8 cellular contexts compared by ENCODE assay signal in genomic region chr10:70404036-70404905, GRCh38. TPM values are rescaled to one million over a fixed set of nuclear protein-coding genes. Genes with fewer than 3 reads are reported as not detected.
DNase-seq lines count a peak whose midpoint lies in the region; ATAC-seq and TF ChIP-seq lines count a peak whose summit lies in the region.

TSS of gene EIF4EBP2 (plus strand) at chr10:70404145. CDS start at chr10:70404402, 257 bp downstream.

- H3K9me3 ChIP-seq in AG04450 (ENCODE audit: control insufficient read depth, insufficient read depth, low read length) (no peaks in the 10 kb centered on the region), smooth muscle cell (replicated peaks; ENCODE audit: low read depth) (no peaks in the 10 kb centered on the region)

- peaks cover 9% of the 10 kb centered on the region for H3K36me3 Mint-ChIP-seq in activated B cell treated with CpG ODN at 0.5 μM for 24 hours (ENCODE audit: low read depth)

- CTCF ChIA-PET in AG04450 (lab: Charles Lee) = interaction anchor here (1.5 to 3.0 kb wide), 3 partner anchors 25 to 258 kb away, joined by 3 to 19 read pairs (median 7); partner anchors contain the start of gene TYSND1
- CTCF ChIA-PET in activated B cell treated with CpG ODN at 0.5 μM for 24 hours (lab: Charles Lee) = interaction anchor here (0.6 to 2.1 kb wide), 7 partner anchors 25 to 258 kb away, joined by 3 to 9 read pairs (median 5); partner anchors contain the start of gene TYSND1

- ATAC-seq in GM18909 (IDR thresholded peaks at IDR 0.05; ENCODE audit: poor library complexity, unreplicated experiment) (peak; percentile 83), HG03175 (IDR thresholded peaks at IDR 0.05; ENCODE audit: unreplicated experiment) (peak; percentile 80), activated B cell treated with CpG ODN at 0.5 μM for 24 hours (ENCODE audit: low read depth) (peak; percentile 98)

- DNase-seq in AG04450 (ENCODE audit: low read depth, low spot score) (peak; percentile 84), NCI-H226 (peak; percentile 84), activated B cell treated with CpG ODN at 0.5 μM for 24 hours (peak; percentile 100), cardiac fibroblast (ENCODE audit: low read depth in 2 of 2) (peak; percentile 96 to 98), iPS-NIHi7 (ENCODE audit: extremely low spot score) (peak; percentile 96), smooth muscle cell (lab: John Stamatoyannopoulos, UW; ENCODE audit: unreplicated experiment) (peak; percentile 97)

- peak within 1 kb of the TSS; percentile 79 for H2AFZ ChIP-seq in smooth muscle cell (ENCODE audit: low read depth)

- peaks cover 33% of the 10 kb centered on the region for H3K4me1 Mint-ChIP-seq in activated B cell treated with CpG ODN at 0.5 μM for 24 hours

- H3K27ac Mint-ChIP-seq in activated B cell treated with CpG ODN at 0.5 μM for 24 hours = peak within 1 kb of the TSS; percentile 80

- intact Hi-C loops in activated B cell treated with CpG ODN at 0.5 μM for 24 hours (cut with micrococcal nuclease) = loop anchor here (1.0 to 5.0 kb wide), 8 partner anchors 22 to 484 kb away; partner anchors contain the start of genes LRRC20, PCBD1, PPA1 and SAR1A

- H3K4me2 ChIP-seq in smooth muscle cell = peak within 1 kb of the TSS; percentile 91

- peak within 1 kb of the TSS; percentile 82 for H3K27ac ChIP-seq in AG04450 (ENCODE audit: low read depth, low read length)
- H3K27ac ChIP-seq in smooth muscle cell (ENCODE audit: low read depth) = peak within 1 kb of the TSS; percentile 86

- H3K4me1 ChIP-seq in smooth muscle cell (ENCODE audit: low read depth) = peaks cover 8% of the 10 kb centered on the region

- TF ChIP-seq CTCF in AG04450 (IDR thresholded peaks at IDR 0.05; ENCODE audit: low read depth, low read length) (no peak), activated B cell treated with CpG ODN at 0.5 μM for 24 hours (IDR thresholded peaks at IDR 0.05) (no peak), cardiac fibroblast (IDR thresholded peaks at IDR 0.05; ENCODE audit: low read depth, low read length) (no peak), smooth muscle cell (IDR thresholded peaks at IDR 0.05; ENCODE audit: borderline replicate concordance, insufficient read depth, poor library complexity, severe bottlenecking) (no peak)

- H3K27me3 ChIP-seq in AG04450 (ENCODE audit: control insufficient read depth, insufficient read depth, low read length) = no peaks in the 10 kb centered on the region
- H3K27me3 ChIP-seq in smooth muscle cell (ENCODE audit: low read depth) = no peaks in the 10 kb centered on the region

- H3K36me3 ChIP-seq in smooth muscle cell (ENCODE audit: low read depth) = no peaks in the 10 kb centered on the region

- H3F3A ChIP-seq in smooth muscle cell (ENCODE audit: low read depth) = peaks cover 8% of the 10 kb centered on the region

- H3K9me3 Mint-ChIP-seq in activated B cell treated with CpG ODN at 0.5 μM for 24 hours = no peaks in the 10 kb centered on the region

- peaks cover 46% of the 10 kb centered on the region for H3K79me2 ChIP-seq in smooth muscle cell (ENCODE audit: low read depth)

- H4K20me1 ChIP-seq in smooth muscle cell (ENCODE audit: low read depth) = peaks cover 48% of the 10 kb centered on the region

- POLR2A ChIA-PET in AG04450 (lab: Yijun Ruan, JAX) (interaction anchor here (0.7 to 3.2 kb wide), 13 partner anchors 9 to 257 kb away, joined by 3 to 31 read pairs (median 4); partner anchors contain the start of gene TYSND1), activated B cell treated with CpG ODN at 0.5 μM for 24 hours (lab: Charles Lee) (interaction anchor here (0.7 to 1.7 kb wide), 14 partner anchors 13 to 1291 kb away, joined by 3 to 8 read pairs (median 4); partner anchors contain the start of genes PPA1, SAR1A and TYSND1)

- H3K4me3 ChIP-seq in AG04450 (ENCODE audit: low read depth, low read length) = peak within 1 kb of the TSS; percentile 91
- H3K4me3 ChIP-seq in cardiac fibroblast (replicated peaks in 1 of 2; ENCODE audit: low read depth in 2 of 2, low read length in 2 of 2) = peak within 1 kb of the TSS; percentile 85 to 90
- peak within 1 kb of the TSS; percentile 79 for H3K4me3 ChIP-seq in smooth muscle cell

- H3K9ac ChIP-seq in smooth muscle cell (ENCODE audit: low read depth) = peak within 1 kb of the TSS; percentile 94

- WGBS in smooth muscle cell (ENCODE audit: low lambda C conversion rate) = under 1% methylated on average over 84 of the region's 110 CpGs

- H3K27me3 Mint-ChIP-seq in activated B cell treated with CpG ODN at 0.5 μM for 24 hours = no peaks in the 10 kb centered on the region

- peak within 1 kb of the TSS; percentile 92 for H3K4me3 Mint-ChIP-seq in activated B cell treated with CpG ODN at 0.5 μM for 24 hours

RNA-seq across cellular contexts. Expression of gene EIF4EBP2, which starts in this region (rescaled TPM):
- polyA plus RNA-seq in AG04450 (2011; rRNA removed) (27.3 and 31.2 TPM in 2 replicates), smooth muscle cell (23.5 and 35.9 TPM in 2 replicates)
- 33.4 and 44.4 TPM in 2 replicates for polyA minus RNA-seq in AG04450 (2011; rRNA and poly(A)+ RNA removed)
- total RNA-seq in activated B cell treated with CpG ODN at 0.5 μM for 24 hours (38.7 and 40.6 TPM in 2 replicates), smooth muscle cell (43.9 and 51.4 TPM in 2 replicates)

Comparison
In these comparisons a context has a peak if more than half of its experiments do, and no peak if none do; other contexts are left out.
1. Peak in every context shown above with its lines: DNase-seq, ATAC-seq, H3K4me3 ChIP-seq and H3K27ac ChIP-seq.